8 cellular contexts compared by ENCODE assay signal in the genomic region with DNA sequence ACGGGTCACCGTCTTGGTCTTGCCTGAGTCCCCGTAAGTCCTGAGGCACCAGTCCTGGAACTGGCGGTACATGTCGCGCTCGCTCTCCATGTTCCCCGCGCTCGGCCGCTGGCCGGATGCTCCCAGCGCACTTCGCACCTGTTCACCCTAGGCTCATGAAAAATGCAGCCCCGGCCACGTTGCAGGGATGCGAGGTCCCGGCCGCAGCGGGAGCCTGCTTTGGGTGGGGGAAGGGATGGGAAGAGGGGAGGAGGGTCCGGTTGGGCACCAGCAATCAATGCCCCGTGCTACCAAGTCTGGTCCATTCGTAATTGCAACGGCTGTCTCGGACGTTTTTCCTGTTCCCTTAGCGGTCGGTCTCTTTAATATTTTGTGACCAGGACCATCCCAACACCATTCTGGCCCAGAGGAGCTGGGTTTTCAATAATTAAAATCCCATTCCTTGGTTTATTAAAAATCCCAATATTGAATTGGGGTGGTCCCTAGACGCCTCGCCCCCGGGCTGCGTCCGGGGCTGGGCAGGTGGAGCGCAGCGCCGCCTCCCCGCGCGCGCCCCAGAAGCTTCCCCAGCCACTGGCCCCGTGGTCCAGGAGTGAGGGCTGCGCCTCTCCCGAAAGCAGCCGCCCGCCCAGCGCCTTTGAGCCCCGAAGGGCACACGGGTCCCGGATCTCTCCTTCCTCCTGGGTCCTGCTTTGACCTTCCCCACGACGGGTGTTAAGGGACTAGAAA. TPM values are rescaled to one million over a fixed set of nuclear protein-coding genes. Genes with fewer than 3 reads are reported as not detected.
DNase-seq lines count a peak whose midpoint lies in the region; ATAC-seq, FAIRE-seq and TF ChIP-seq lines count a peak whose summit lies in the region.

No MANE protein-coding gene starts in this region.

- intact Hi-C loops in prostate gland (cut with DNase I) = loop anchor here (2.0 kb wide), 1 partner anchor 647 kb away; no protein-coding TSS in a partner anchor
- intact Hi-C loops in OCI-LY7 (cut with micrococcal nuclease; ENCODE audit: unreplicated experiment) = no loop called here

- FAIRE-seq in RCC 7860 (lab: Jason Lieb, UNC) = no peak

- peaks cover 7% of the 10 kb centered on the region for H3K27me3 ChIP-seq in prostate gland (replicated peaks; ENCODE audit: insufficient read depth)

- POLR2A ChIA-PET in OCI-LY7 (lab: Charles Lee) = no interaction called here

- TF ChIP-seq CTCF in GM13976 (IDR thresholded peaks at IDR 0.05; ENCODE audit: borderline replicate concordance, control extremely low read depth, extremely low read depth, insufficient read depth, missing control alignments) = no peak
- TF ChIP-seq CTCF in fibroblast of the aortic adventitia (IDR thresholded peaks at IDR 0.05; ENCODE audit: insufficient read depth, low read length) = no peak
- no peak for TF ChIP-seq CTCF in prostate gland (IDR thresholded peaks at IDR 0.05)
- no peak for TF ChIP-seq CTCF in OCI-LY7 (conservative IDR thresholded peaks at IDR 0.05; ENCODE audit: low read length)

- H2AFZ ChIP-seq in OCI-LY7 (ENCODE audit: low read length) = no peak overlapping the region

- H3K9me2 ChIP-seq in OCI-LY7 (ENCODE audit: insufficient read depth, low read length) = no peaks in the 10 kb centered on the region

- no TSS peak for BruUV-seq in OCI-LY7 (replicated peaks; lab: Mats Ljungman, UMichigan)

- H3K79me2 ChIP-seq in OCI-LY7 (ENCODE audit: insufficient read depth, low read depth, low read length) = no peaks in the 10 kb centered on the region

- WGBS in prostate gland = 1% methylated on average over 51 of the region's 51 CpGs

- H3K27ac ChIP-seq in prostate gland = no peak overlapping the region
- no peak overlapping the region for H3K27ac ChIP-seq in OCI-LY7 (ENCODE audit: low read depth, low read length, poor library complexity, severe bottlenecking)

- CTCF ChIA-PET in OCI-LY7 (lab: Charles Lee; ENCODE audit: unreplicated experiment) = no interaction called here

- in situ Hi-C loops in GM13976 (cut with MboI; ENCODE audit: low sequenced_read_pairs, unreplicated experiment) = no loop called here

- H3K4me3 ChIP-seq in fibroblast of the aortic adventitia (ENCODE audit: low read depth, low read length) (peak overlapping the region; percentile 37), prostate gland (peak overlapping the region; percentile 16 to 25), OCI-LY7 (ENCODE audit: low read depth, low read length, poor library complexity, severe bottlenecking) (no peak overlapping the region)

- H3K9me3 ChIP-seq in prostate gland = no peaks in the 10 kb centered on the region
- H3K9me3 ChIP-seq in OCI-LY7 (ENCODE audit: low read length) = no peaks in the 10 kb centered on the region

- H3K4me1 ChIP-seq in prostate gland (replicated peaks) (no peaks in the 10 kb centered on the region), OCI-LY7 (ENCODE audit: insufficient read depth, low read length, poor library complexity, severe bottlenecking) (no peaks in the 10 kb centered on the region)

- H3K4me2 ChIP-seq in OCI-LY7 (ENCODE audit: low read length) = no peak overlapping the region

- no peak for ATAC-seq in GM21529 (IDR thresholded peaks at IDR 0.05; ENCODE audit: unreplicated experiment)
- ATAC-seq in GM19452 (IDR thresholded peaks at IDR 0.05; ENCODE audit: unreplicated experiment) = no peak

- no peak for TF ChIP-seq POLR2A in prostate gland (IDR thresholded peaks at IDR 0.05)

- no peaks in the 10 kb centered on the region for H4K20me1 ChIP-seq in OCI-LY7 (ENCODE audit: insufficient read depth, low read length)

- peak; percentile 17 for DNase-seq in GM13976 (ENCODE audit: low spot score)
- peak; percentile 79 for DNase-seq in NCI-H510A (lab: John Stamatoyannopoulos, UW)
- peak; percentile 0 for DNase-seq in fibroblast of the aortic adventitia (ENCODE audit: low read depth)
- no peak for DNase-seq in prostate gland (ENCODE audit: low spot score)
- no peak for DNase-seq in OCI-LY7 (ENCODE audit: low spot score)
- no peak for DNase-seq in RCC 7860 (ENCODE audit: low spot score)

- H3K36me3 ChIP-seq in prostate gland (no peaks in the 10 kb centered on the region), OCI-LY7 (ENCODE audit: insufficient read depth, low read length) (no peaks in the 10 kb centered on the region)

RNA-seq across cellular contexts. Expression of gene NOL4, which starts 1.4 kb away (rescaled TPM):
- not detected in 2 replicates for total RNA-seq in fibroblast of the aortic adventitia (ENCODE audit: low replicate concordance)
- total RNA-seq in prostate gland = 1 to 10 TPM; 1.7 to 3.6 TPM
- total RNA-seq in OCI-LY7 (2014; rRNA removed; shearing (Covaris generic)) = 0.08 and 0.47 TPM in 2 replicates
- 0.27 and 0.74 TPM in 2 replicates for total RNA-seq in OCI-LY7 (2022)

Comparison
In these comparisons a context has a peak if more than half of its experiments do, and no peak if none do; other contexts are left out.
1. DNase-seq: peak in GM13976 (single experiment), NCI-H510A (single experiment) and fibroblast of the aortic adventitia (single experiment); none in prostate gland (single experiment), OCI-LY7 (single experiment) and RCC 7860 (single experiment).